ENCODE assay signal across 20 cellular contexts in genomic region chr10:16789765-16790164, GRCh38. TPM values are rescaled to one million over a fixed set of nuclear protein-coding genes. Genes with fewer than 3 reads are reported as not detected.
DNase-seq lines count a peak whose midpoint lies in the region; ATAC-seq and TF ChIP-seq lines count a peak whose summit lies in the region.
"Had no signal": no experiment of that assay in that cellular context is flagged by ENCODE, and none has a peak within 500 bp of the region (broad histone marks: within the 10 kb centered on the region; RNA-seq: fewer than 3 reads in every experiment).

No MANE protein-coding gene starts in this region.

- DNase-seq in activated naive CD8-positive, alpha-beta T cell treated with anti-CD3 and anti-CD28 coated beads, Interleukin-2, amount 50 U/mL, for 24 hours, result no peak
- DNase-seq in T-cell (no peak), immature natural killer cell (no peak), SIG-M5 (lab: John Stamatoyannopoulos, UW) (no peak)
- DNase-seq in natural killer cell treated with Interleukin-12 subunit alpha and Interleukin-12 subunit beta and Interleukin-15 and Interleukin-18, amount 100 ng/mL, for 72 hours (ENCODE audit: low spot score), result no peak
- no peak for DNase-seq in activated CD4-positive, alpha-beta memory T cell treated with anti-CD3 and anti-CD28 coated beads for 36 hours
- DNase-seq: 8988T, Calu3, HCEC 1CT, IMR-90, NCI-H1417, NCI-H187, NCI-H2227 treated with DMSO at 0.1 percent for 48 hours, NCI-H524, NCI-H82 had no signal

- intact Hi-C loops in activated CD4-positive, alpha-beta memory T cell treated with anti-CD3 and anti-CD28 coated beads for 36 hours (cut with micrococcal nuclease), result no loop called here

- peaks cover 19% of the 10 kb centered on the region for H3K36me3 Mint-ChIP-seq in activated naive CD8-positive, alpha-beta T cell
- peaks cover 45% of the 10 kb centered on the region for H3K36me3 Mint-ChIP-seq in activated naive CD8-positive, alpha-beta T cell treated with anti-CD3 and anti-CD28 coated beads, Interleukin-2, amount 50 U/mL, for 24 hours (ENCODE audit: low read depth)
- peaks cover 50% of the 10 kb centered on the region for H3K36me3 Mint-ChIP-seq in T-cell
- H3K36me3 Mint-ChIP-seq in immature natural killer cell, result peaks cover 6 to 15% (median 9%) of the 10 kb centered on the region in 3 donors
- peaks cover 13% of the 10 kb centered on the region for H3K36me3 Mint-ChIP-seq in natural killer cell treated with Interleukin-12 subunit alpha and Interleukin-12 subunit beta and Interleukin-15 and Interleukin-18, amount 100 ng/mL, for 72 hours
- peaks cover 24% of the 10 kb centered on the region for H3K36me3 Mint-ChIP-seq in activated CD4-positive, alpha-beta memory T cell treated with anti-CD3 and anti-CD28 coated beads for 36 hours

- peaks cover 31% of the 10 kb centered on the region for H3K4me1 Mint-ChIP-seq in activated naive CD8-positive, alpha-beta T cell (ENCODE audit: low read depth)
- peaks cover 30% of the 10 kb centered on the region for H3K4me1 Mint-ChIP-seq in activated naive CD8-positive, alpha-beta T cell treated with anti-CD3 and anti-CD28 coated beads, Interleukin-2, amount 50 U/mL, for 24 hours
- H3K4me1 Mint-ChIP-seq in T-cell (peaks cover 33 to 42% (median 34%) of the 10 kb centered on the region in 3 donors), immature natural killer cell (peaks cover 43 to 62% of the 10 kb centered on the region in 2 donors)
- H3K4me1 Mint-ChIP-seq in natural killer cell treated with Interleukin-12 subunit alpha and Interleukin-12 subunit beta and Interleukin-15 and Interleukin-18, amount 100 ng/mL, for 72 hours (ENCODE audit: low read depth in 2 of 2), result peaks cover 47 to 57% of the 10 kb centered on the region in 2 donors
- peaks cover 27% of the 10 kb centered on the region for H3K4me1 Mint-ChIP-seq in activated CD4-positive, alpha-beta memory T cell treated with anti-CD3 and anti-CD28 coated beads for 36 hours (ENCODE audit: low read depth)
- H3K4me1 Mint-ChIP-seq: CD14-positive monocyte, GM23338 had no signal

- POLR2A ChIA-PET in T-cell (lab: Charles Lee), result interaction anchor here in 1 of 2 donors (1.1 kb wide), 1 partner anchor 28 kb away, joined by 4 read pairs; the partner anchor contains the start of gene RSU1
- POLR2A ChIA-PET in activated CD4-positive, alpha-beta memory T cell treated with anti-CD3 and anti-CD28 coated beads for 36 hours (lab: Charles Lee), result no interaction called here

- H3K27ac Mint-ChIP-seq in activated naive CD8-positive, alpha-beta T cell, result peak overlapping the region; percentile 95
- H3K27ac Mint-ChIP-seq in activated naive CD8-positive, alpha-beta T cell treated with anti-CD3 and anti-CD28 coated beads, Interleukin-2, amount 50 U/mL, for 24 hours, result no peak overlapping the region
- H3K27ac Mint-ChIP-seq in T-cell (peak overlapping the region; percentile 93 to 96), immature natural killer cell (peak overlapping the region in 4 of 6 donors; percentile 74 to 80 (median 76))
- H3K27ac Mint-ChIP-seq in natural killer cell treated with Interleukin-12 subunit alpha and Interleukin-12 subunit beta and Interleukin-15 and Interleukin-18, amount 100 ng/mL, for 72 hours, result peak overlapping the region; percentile 81 to 84
- H3K27ac Mint-ChIP-seq in activated CD4-positive, alpha-beta memory T cell treated with anti-CD3 and anti-CD28 coated beads for 36 hours, result no peak overlapping the region
- H3K27ac Mint-ChIP-seq: CD14-positive monocyte, GM23338 had no signal

- H3K9me3 Mint-ChIP-seq in activated naive CD8-positive, alpha-beta T cell (ENCODE audit: low read depth), result peaks cover 3% of the 10 kb centered on the region
- peaks cover 7% of the 10 kb centered on the region for H3K9me3 Mint-ChIP-seq in activated naive CD8-positive, alpha-beta T cell treated with anti-CD3 and anti-CD28 coated beads, Interleukin-2, amount 50 U/mL, for 24 hours
- peaks cover 0 to 4% (median 3%) of the 10 kb centered on the region in 3 donors for H3K9me3 Mint-ChIP-seq in T-cell
- H3K9me3 Mint-ChIP-seq in immature natural killer cell, result no peaks in the 10 kb centered on the region
- no peaks in the 10 kb centered on the region for H3K9me3 Mint-ChIP-seq in natural killer cell treated with Interleukin-12 subunit alpha and Interleukin-12 subunit beta and Interleukin-15 and Interleukin-18, amount 100 ng/mL, for 72 hours
- peaks cover 2% of the 10 kb centered on the region for H3K9me3 Mint-ChIP-seq in activated CD4-positive, alpha-beta memory T cell treated with anti-CD3 and anti-CD28 coated beads for 36 hours

- no peak overlapping the region for H3K4me3 Mint-ChIP-seq in activated naive CD8-positive, alpha-beta T cell
- no peak overlapping the region for H3K4me3 Mint-ChIP-seq in activated naive CD8-positive, alpha-beta T cell treated with anti-CD3 and anti-CD28 coated beads, Interleukin-2, amount 50 U/mL, for 24 hours
- H3K4me3 Mint-ChIP-seq in T-cell (no peak overlapping the region), immature natural killer cell (no peak overlapping the region)
- H3K4me3 Mint-ChIP-seq in natural killer cell treated with Interleukin-12 subunit alpha and Interleukin-12 subunit beta and Interleukin-15 and Interleukin-18, amount 100 ng/mL, for 72 hours, result no peak overlapping the region
- H3K4me3 Mint-ChIP-seq in activated CD4-positive, alpha-beta memory T cell treated with anti-CD3 and anti-CD28 coated beads for 36 hours, result no peak overlapping the region
- H3K4me3 Mint-ChIP-seq: CD14-positive monocyte, GM23338 had no signal

- no peak for ATAC-seq in activated naive CD8-positive, alpha-beta T cell treated with anti-CD3 and anti-CD28 coated beads, Interleukin-2, amount 50 U/mL, for 24 hours
- ATAC-seq in T-cell (replicated peaks in 1 of 4), result no peak
- no peak for ATAC-seq in natural killer cell treated with Interleukin-12 subunit alpha and Interleukin-12 subunit beta and Interleukin-15 and Interleukin-18, amount 100 ng/mL, for 72 hours
- no peak for ATAC-seq in SK-N-SH treated with all-trans-retinoic acid at 6 μM for 48 hours
- ATAC-seq: GM12878, GM23338 had no signal

- H3K27me3 Mint-ChIP-seq in activated naive CD8-positive, alpha-beta T cell, result no peaks in the 10 kb centered on the region
- no peaks in the 10 kb centered on the region for H3K27me3 Mint-ChIP-seq in activated naive CD8-positive, alpha-beta T cell treated with anti-CD3 and anti-CD28 coated beads, Interleukin-2, amount 50 U/mL, for 24 hours
- H3K27me3 Mint-ChIP-seq in T-cell (no peaks in the 10 kb centered on the region), immature natural killer cell (ENCODE audit: low read depth in 3 of 3) (peaks cover 0 to 4% (median 0%) of the 10 kb centered on the region in 3 donors)
- no peaks in the 10 kb centered on the region for H3K27me3 Mint-ChIP-seq in natural killer cell treated with Interleukin-12 subunit alpha and Interleukin-12 subunit beta and Interleukin-15 and Interleukin-18, amount 100 ng/mL, for 72 hours
- no peaks in the 10 kb centered on the region for H3K27me3 Mint-ChIP-seq in activated CD4-positive, alpha-beta memory T cell treated with anti-CD3 and anti-CD28 coated beads for 36 hours

- CTCF ChIA-PET in T-cell (lab: Charles Lee), result interaction anchor here (0.8 to 1.6 kb wide), 3 partner anchors 12 to 24 kb away, joined by 3 to 4 read pairs (median 3); no protein-coding TSS in a partner anchor
- CTCF ChIA-PET in activated CD4-positive, alpha-beta memory T cell treated with anti-CD3 and anti-CD28 coated beads for 36 hours (lab: Charles Lee), result interaction anchor here (1.6 kb wide), 1 partner anchor 9 kb away, joined by 3 read pairs; no protein-coding TSS in a partner anchor

TF ChIP-seq in SK-N-SH treated with all-trans-retinoic acid at 6 μM for 48 hours, 23 proteins besides CTCF, POLR2A, EP300 and RAD21:
- TF ChIP-seq PATZ1 (CRISPR knock-in tag; IDR thresholded peaks at IDR 0.05; ENCODE audit: borderline replicate concordance) (no peak), ISL1 (CRISPR knock-in tag; IDR thresholded peaks at IDR 0.05) (no peak), CSDC2 (CRISPR knock-in tag; IDR thresholded peaks at IDR 0.05) (no peak), TOX (CRISPR knock-in tag; IDR thresholded peaks at IDR 0.05; ENCODE audit: borderline replicate concordance) (no peak), ESRRG (CRISPR knock-in tag; IDR thresholded peaks at IDR 0.05) (no peak)

RNA-seq across cellular contexts. Expression of gene RSU1, which starts 27.5 kb away (rescaled TPM):
- total RNA-seq in T-cell, result 10 to 100 TPM; 49.5 to 60.4 (median 58.1) TPM
- polyA plus RNA-seq in immature natural killer cell, result 100 to 1,000 TPM; 150 to 248 (median 181) TPM
- total RNA-seq in natural killer cell treated with Interleukin-12 subunit alpha and Interleukin-12 subunit beta and Interleukin-15 and Interleukin-18, amount 100 ng/mL, for 72 hours, result 100 to 1,000 TPM; 108 to 200 TPM
- total RNA-seq in activated CD4-positive, alpha-beta memory T cell treated with anti-CD3 and anti-CD28 coated beads for 36 hours, result 10 to 100 TPM; 60.6 to 61.9 TPM

Comparison
In these comparisons a context has a peak if more than half of its experiments do, and no peak if none do; other contexts are left out.
1. H3K27ac Mint-ChIP-seq: peak in activated naive CD8-positive, alpha-beta T cell (single experiment), T-cell (2 of 2), immature natural killer cell (4 of 6) and natural killer cell treated with Interleukin-12 subunit alpha and Interleukin-12 subunit beta and Interleukin-15 and Interleukin-18, amount 100 ng/mL, for 72 hours (2 of 2); none in activated naive CD8-positive, alpha-beta T cell treated with anti-CD3 and anti-CD28 coated beads, Interleukin-2, amount 50 U/mL, for 24 hours (single experiment) and activated CD4-positive, alpha-beta memory T cell treated with anti-CD3 and anti-CD28 coated beads for 36 hours (single experiment).